Comparison of ENCODE assay signal across 28 cellular contexts in the genomic region with DNA sequence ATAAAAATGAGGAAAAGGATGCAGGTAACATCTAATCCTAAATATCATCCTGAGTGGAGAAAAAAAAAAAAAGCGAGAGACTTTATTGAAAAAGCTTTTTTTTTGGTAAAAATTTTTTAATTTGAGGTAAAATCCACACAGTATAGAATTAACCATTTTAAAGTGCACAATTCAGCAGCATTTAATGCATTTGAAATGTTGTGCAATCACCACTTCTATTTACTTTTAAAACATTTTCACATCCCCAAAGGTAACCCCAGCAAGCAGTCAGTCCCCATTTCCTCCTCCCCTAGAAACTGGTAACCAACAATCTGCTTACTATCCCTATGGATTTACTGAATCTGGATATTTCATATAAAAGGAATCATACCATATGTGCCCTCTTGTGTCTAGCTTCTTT.
"Had no signal": no experiment of that assay in that cellular context is flagged by ENCODE, and none has a peak within 500 bp of the region (broad histone marks: within the 10 kb centered on the region; RNA-seq: fewer than 3 reads in every experiment).

No MANE protein-coding gene starts in this region.

- H3K27me3 ChIP-seq: colonic mucosa, dorsolateral prefrontal cortex, esophagus muscularis mucosa, esophagus squamous epithelium, foreskin keratinocyte, gastrocnemius medialis, gastroesophageal sphincter, heart left ventricle, heart right ventricle, hepatocyte had no signal

- H3K79me2 ChIP-seq: hepatocyte had no signal

- H3K36me3 ChIP-seq: colonic mucosa, esophagus muscularis mucosa, esophagus squamous epithelium, gastrocnemius medialis, gastroesophageal sphincter, heart left ventricle, heart right ventricle had no signal

- DNase-seq: colonic mucosa; cortex of kidney; dermis blood vessel endothelial cell; dorsolateral prefrontal cortex; effector CD4-positive, alpha-beta T cell; effector CD8-positive, alpha-beta T cell; effector memory CD4-positive, alpha-beta T cell; effector memory CD8-positive, alpha-beta T cell; endodermal cell; erythroblast; esophagus squamous epithelium; foreskin fibroblast; foreskin keratinocyte; foreskin melanocyte; gastrocnemius medialis; glutamatergic neuron; head of caudate nucleus; heart left ventricle; heart right ventricle had no signal

- H3K4me3 ChIP-seq: colonic mucosa, coronary artery, dorsolateral prefrontal cortex, esophagus muscularis mucosa, esophagus squamous epithelium, gastrocnemius medialis, gastroesophageal sphincter, heart left ventricle, heart right ventricle, hepatocyte had no signal

- H3K9me3 ChIP-seq: colonic mucosa, esophagus muscularis mucosa, esophagus squamous epithelium, gastroesophageal sphincter, heart left ventricle, heart right ventricle had no signal

- H3K4me1 ChIP-seq: colonic mucosa, esophagus muscularis mucosa, foreskin keratinocyte, gastrocnemius medialis, gastroesophageal sphincter, heart right ventricle had no signal

- H3K4me2 ChIP-seq: hepatocyte had no signal

- H3K27ac ChIP-seq: colonic mucosa, coronary artery, dorsolateral prefrontal cortex, epithelial cell of prostate, esophagus muscularis mucosa, esophagus squamous epithelium, foreskin keratinocyte, gastrocnemius medialis, gastroesophageal sphincter, heart left ventricle, heart right ventricle, hepatocyte had no signal

- FAIRE-seq: endometrium, endothelial cell of umbilical vein, frontal cortex had no signal

- H2AFZ ChIP-seq: hepatocyte had no signal

- ATAC-seq: effector memory CD8-positive, alpha-beta T cell; esophagus mucosa; foreskin keratinocyte; gastrocnemius medialis; gastroesophageal sphincter; heart left ventricle; heart right ventricle had no signal
